1 cellular context compared by ENCODE assay signal in genomic region chr7:17369686-17370426, GRCh38.
TF ChIP-seq lines count a peak whose summit lies in the region.

No MANE protein-coding gene starts in this region.

TF ChIP-seq in IMR-90, 13 proteins besides CTCF, POLR2A, EP300 and RAD21 (continued from another document):
- TF ChIP-seq ELK1 (IDR thresholded peaks at IDR 0.05; ENCODE audit: borderline replicate concordance, low read depth, low read length) (no peak), BHLHE40 (IDR thresholded peaks at IDR 0.05; ENCODE audit: low read depth, low read length) (0 out of 2 replicates have a peak, but pooled peaks have one; percentile 19), CEBPB (IDR thresholded peaks at IDR 0.05; ENCODE audit: low read depth, low read length) (peak; percentile 100), RFX5 (IDR thresholded peaks at IDR 0.05; ENCODE audit: low read depth, low read length) (no peak)
